Comparison of ENCODE assay signal across 29 cellular contexts in genomic region chr15:66864086-66864830, GRCh38.
DNase-seq lines count a peak whose midpoint lies in the region; ATAC-seq and TF ChIP-seq lines count a peak whose summit lies in the region.
"Had no signal": no experiment of that assay in that cellular context is flagged by ENCODE, and none has a peak within 500 bp of the region (broad histone marks: within the 10 kb centered on the region; RNA-seq: fewer than 3 reads in every experiment).

No MANE protein-coding gene starts in this region.

- intact Hi-C loops in cardiac septum (cut with DNase I) = no loop called here
- intact Hi-C loops in Right ventricle myocardium superior (cut with DNase I) = no loop called here
- intact Hi-C loops in colonic mucosa (cut with DNase I) = no loop called here
- intact Hi-C loops in sigmoid colon (cut with DNase I) = no loop called here

- no peak for TF ChIP-seq CTCF in colonic mucosa (IDR thresholded peaks at IDR 0.05)
- TF ChIP-seq CTCF in sigmoid colon (IDR thresholded peaks at IDR 0.05) = no peak

- H3K9me3 ChIP-seq in colonic mucosa (no peaks in the 10 kb centered on the region), sigmoid colon (no peaks in the 10 kb centered on the region)
- H3K9me3 ChIP-seq: right lobe of liver, upper lobe of right lung had no signal

- H3K4me3 ChIP-seq in colonic mucosa (no peak overlapping the region), sigmoid colon (no peak overlapping the region)
- H3K4me3 ChIP-seq: cardiac muscle cell, GM12878, right lobe of liver, upper lobe of right lung had no signal

- 92 to 95% methylated on average over 9 of the region's 9 CpGs for WGBS in sigmoid colon, 2 donors

- H3K27me3 ChIP-seq in colonic mucosa (no peaks in the 10 kb centered on the region), sigmoid colon (no peaks in the 10 kb centered on the region)
- H3K27me3 ChIP-seq: cardiac muscle cell, right lobe of liver, upper lobe of right lung had no signal

- H3K36me3 ChIP-seq in colonic mucosa = no peaks in the 10 kb centered on the region
- no peaks in the 10 kb centered on the region for H3K36me3 ChIP-seq in sigmoid colon
- H3K36me3 ChIP-seq: cardiac muscle cell, right lobe of liver, upper lobe of right lung had no signal

- H3K9ac ChIP-seq in colonic mucosa (ENCODE audit: low read depth in 2 of 2, low read length in 2 of 2) = no peak overlapping the region
- H3K9ac ChIP-seq: SK-N-SH had no signal

- TF ChIP-seq POLR2A in sigmoid colon (IDR thresholded peaks at IDR 0.05) = no peak

- TF ChIP-seq EP300 in sigmoid colon (IDR thresholded peaks at IDR 0.05) = no peak

- no peak overlapping the region for H3K27ac ChIP-seq in colonic mucosa
- no peak overlapping the region for H3K27ac ChIP-seq in sigmoid colon
- H3K27ac ChIP-seq: cardiac muscle cell, right lobe of liver, upper lobe of right lung had no signal

- ATAC-seq in Right ventricle myocardium superior (ENCODE audit: poor library complexity) = no peak
- ATAC-seq: activated naive CD8-positive, alpha-beta T cell treated with anti-CD3 and anti-CD28 coated beads, Interleukin-2, amount 50 U/mL, for 24 hours; esophagus mucosa; GM12878; left ventricle myocardium superior; naive thymus-derived CD4-positive, alpha-beta T cell; right lobe of liver; upper lobe of right lung had no signal

- H3K4me1 ChIP-seq in colonic mucosa = no peaks in the 10 kb centered on the region
- peaks cover 0 to 23% (median 3%) of the 10 kb centered on the region in 4 donors for H3K4me1 ChIP-seq in sigmoid colon
- H3K4me1 ChIP-seq: right lobe of liver, upper lobe of right lung had no signal

- DNase-seq in cardiac septum (ENCODE audit: low spot score) (peak; percentile 53), Right ventricle myocardium superior (no peak), colonic mucosa (peak; percentile 8), sigmoid colon (peak; percentile 26), NCI-H1048 (lab: John Stamatoyannopoulos, UW) (no peak), GDM1 (lab: John Stamatoyannopoulos, UW) (no peak), DMS79 (lab: John Stamatoyannopoulos, UW) (no peak)
- DNase-seq: activated CD4-positive, CD25-positive, alpha-beta regulatory T cell; activated naive CD8-positive, alpha-beta T cell treated with anti-CD3 and anti-CD28 coated beads, Interleukin-2, amount 50 U/mL, for 24 hours; DMS 273 treated with DMSO at 0.1 percent for 48 hours; EL; foreskin fibroblast; Kasumi-1; left ventricle myocardium superior; midbrain; NCI-H1436; NCI-H2081; NCI-H2227 treated with DMSO at 0.1 percent for 48 hours; NCI-H526 treated with DMSO at 0.1 percent for 48 hours; NK-92 treated with Interleukin-12 subunit alpha and Interleukin-12 subunit beta, amount 100 ng/mL, for 24 hours; SK-N-SH; stimulated activated CD4-positive, alpha-beta T cell treated with anti-CD3 and anti-CD28 coated beads, Interleukin-12 subunit alpha, Interleukin-12 subunit beta, amount 100 ng/mL, for 4 hours; stimulated activated CD4-positive, alpha-beta T cell treated with anti-CD3 and anti-CD28 coated beads, Interleukin-2, amount 100 ng/mL, for 48 hours; upper lobe of right lung had no signal

Comparison
In these comparisons a context has a peak if more than half of its experiments do, and no peak if none do; other contexts are left out.
1. DNase-seq: peak in cardiac septum (single experiment), colonic mucosa (single experiment) and sigmoid colon (single experiment); none in Right ventricle myocardium superior (single experiment), NCI-H1048 (single experiment), GDM1 (single experiment) and DMS79 (single experiment).